In the genomic region with DNA sequence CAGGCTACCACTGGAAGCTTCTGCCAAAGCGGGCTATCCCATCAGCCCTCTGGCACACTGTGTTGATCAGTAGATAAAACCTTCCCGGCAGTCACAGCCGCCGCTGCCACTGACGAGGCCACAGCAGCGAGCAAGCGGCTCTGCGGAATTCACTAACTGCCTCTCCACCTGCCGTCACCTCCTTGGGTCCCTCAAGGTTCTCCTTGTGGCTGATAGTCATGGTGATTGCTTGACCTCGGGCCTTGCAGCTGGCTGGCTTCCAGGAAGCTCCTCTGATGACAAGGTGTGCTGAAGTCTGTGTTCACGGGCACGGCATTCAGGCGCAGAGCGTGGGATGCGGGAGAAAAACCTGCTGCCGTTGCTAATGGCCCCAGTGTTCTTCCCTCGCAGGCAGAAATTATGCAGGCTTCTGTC, we compare ENCODE assay signal across 1 cellular context.
A peak's percentile ranks its signal among the peaks of the same experiment; 100 is the strongest.
TF ChIP-seq lines count a peak whose summit lies in the region.

No MANE protein-coding gene starts in this region.

TF ChIP-seq in HEK293, 187 proteins besides CTCF, POLR2A, EP300 and RAD21 (continued from another document):
- TF ChIP-seq ZNF280D (tag by site-specific recombination; IDR thresholded peaks at IDR 0.05) (0 out of 2 replicates have a peak, but pooled peaks have one; percentile 11), ZNF24 (tag by site-specific recombination; IDR thresholded peaks at IDR 0.05) (no peak), ZNF2 (tag by site-specific recombination; IDR thresholded peaks at IDR 0.05) (0 out of 2 replicates have a peak, but pooled peaks have one; percentile 26), ZNF660 (tag by site-specific recombination; IDR thresholded peaks at IDR 0.05) (0 out of 2 replicates have a peak, but pooled peaks have one; percentile 41)
